6 cellular contexts compared by ENCODE assay signal in genomic region chr21:15170614-15171013, GRCh38.
"Had no signal": no experiment of that assay in that cellular context is flagged by ENCODE, and none has a peak within 500 bp of the region (broad histone marks: within the 10 kb centered on the region; RNA-seq: fewer than 3 reads in every experiment).

No MANE protein-coding gene starts in this region.

- H3K27ac Mint-ChIP-seq: GM23338, H9, IgD-negative memory B cell had no signal

- DNase-seq: H9, HCEC 1CT, KBM-7 had no signal

- ATAC-seq: GM23338, HepG2 had no signal

- H3K36me3 Mint-ChIP-seq: IgD-negative memory B cell had no signal

- H3K4me1 Mint-ChIP-seq: GM23338, H9, IgD-negative memory B cell had no signal

- H3K4me3 Mint-ChIP-seq: GM23338, H9, IgD-negative memory B cell had no signal
